In the genomic region with DNA sequence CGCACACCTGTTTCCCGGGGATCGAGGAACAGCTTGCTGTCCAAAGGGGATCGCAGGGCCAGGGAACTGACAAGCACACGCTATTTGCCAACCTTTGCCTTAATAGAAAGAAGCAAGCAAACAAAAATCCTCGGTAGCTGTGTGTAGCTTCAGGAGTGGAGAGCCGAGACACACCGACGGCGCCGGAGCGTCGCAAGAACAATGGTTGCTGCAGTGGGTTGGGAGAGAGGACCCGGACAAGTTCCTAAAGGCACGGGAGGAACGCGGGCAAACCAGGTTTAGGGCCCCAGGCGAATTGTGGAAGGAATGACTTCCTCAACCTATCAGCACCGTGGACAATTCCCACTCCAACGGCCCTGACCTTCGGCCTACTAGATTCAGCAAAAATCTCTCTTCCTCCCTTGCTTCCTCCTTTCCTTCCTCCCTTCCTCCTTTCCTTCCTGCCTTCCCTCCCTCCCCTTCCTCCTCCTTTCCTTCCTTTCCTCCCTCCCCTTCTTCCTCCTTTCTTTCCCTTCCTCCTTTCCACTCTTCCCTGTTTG, we compare ENCODE assay signal across 1 cellular context.
TF ChIP-seq lines count a peak whose summit lies in the region.

No MANE protein-coding gene starts in this region.

TF ChIP-seq in H1, 55 proteins besides CTCF, POLR2A, EP300 and RAD21 (continued from another document):
- TF ChIP-seq RBBP5 (IDR thresholded peaks at IDR 0.05; ENCODE audit: borderline replicate concordance, low read depth, low read length) (no peak), SUZ12 (IDR thresholded peaks at IDR 0.05; ENCODE audit: low read length) (peak; percentile 75), POLR2AphosphoS5 (IDR thresholded peaks at IDR 0.05; ENCODE audit: low read depth, low read length) (no peak), EZH2 (IDR thresholded peaks at IDR 0.05; ENCODE audit: low read depth, low read length, severe bottlenecking) (peak; percentile 52), SIX5 (IDR thresholded peaks at IDR 0.05; ENCODE audit: low read depth, low read length) (no peak)
- TF ChIP-seq, protein P1, sequence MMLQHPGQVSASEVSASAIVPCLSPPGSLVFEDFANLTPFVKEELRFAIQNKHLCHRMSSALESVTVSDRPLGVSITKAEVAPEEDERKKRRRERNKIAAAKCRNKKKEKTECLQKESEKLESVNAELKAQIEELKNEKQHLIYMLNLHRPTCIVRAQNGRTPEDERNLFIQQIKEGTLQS (IDR thresholded peaks at IDR 0.05; ENCODE audit: insufficient read depth, low read depth, low read length), result no peak
TF ChIP-seq in H1: peak in this region for 3.
